In the genomic region with DNA sequence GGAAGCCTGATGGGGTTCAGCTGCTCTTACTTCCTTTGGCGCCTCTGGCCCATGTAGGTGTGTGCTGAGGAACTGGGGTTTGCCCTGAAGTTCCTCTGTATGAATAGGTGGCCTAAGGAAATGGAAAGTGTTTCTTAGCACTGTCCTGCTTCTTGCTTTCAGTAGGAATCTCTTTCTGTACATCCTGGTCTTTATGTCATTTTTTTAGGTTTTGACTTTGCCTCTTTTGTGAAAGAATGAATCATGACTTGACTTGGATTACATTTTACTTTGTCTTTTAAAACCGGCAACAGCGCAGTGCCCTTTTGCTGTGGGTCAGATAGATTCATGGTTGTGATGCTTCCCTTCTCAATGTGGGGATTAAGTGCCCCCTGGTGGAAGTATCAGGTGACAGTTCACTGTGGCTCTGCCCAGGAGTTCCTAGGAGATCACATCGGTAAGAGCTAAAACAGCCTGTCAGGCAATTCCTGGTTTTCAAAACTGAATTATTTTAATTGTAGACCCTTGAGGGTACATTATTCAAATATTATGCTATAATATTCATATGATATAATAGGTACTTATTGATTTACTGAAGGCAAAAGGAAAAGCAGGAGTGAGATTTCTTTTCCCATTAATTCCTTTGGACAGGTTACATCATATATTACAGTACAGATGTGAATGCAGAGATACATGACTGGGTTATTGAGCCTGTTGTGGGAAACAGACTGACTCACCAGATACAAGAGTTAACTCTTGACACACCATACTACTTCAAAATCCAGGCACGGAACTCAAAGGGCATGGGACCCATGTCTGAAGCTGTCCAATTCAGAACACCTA, we compare ENCODE assay signal across 8 cellular contexts.
DNase-seq lines count a peak whose midpoint lies in the region; ATAC-seq and TF ChIP-seq lines count a peak whose summit lies in the region.

No MANE protein-coding gene starts in this region.

- CTCF ChIA-PET in OCI-LY7 (lab: Charles Lee; ENCODE audit: unreplicated experiment) = interaction anchor here (0.5 kb wide), 1 partner anchor 173 kb away, joined by 3 read pairs; no protein-coding TSS in a partner anchor

- H4K20me1 ChIP-seq in OCI-LY7 (ENCODE audit: insufficient read depth, low read length) = no peaks in the 10 kb centered on the region

- no peak overlapping the region for H3K4me2 ChIP-seq in OCI-LY7 (ENCODE audit: low read length)

- H3K4me3 Mint-ChIP-seq in osteocyte (ENCODE audit: unreplicated experiment) = no peak overlapping the region

- ATAC-seq in GM19023 (IDR thresholded peaks at IDR 0.05; ENCODE audit: unreplicated experiment) (no peak), GM19395 (IDR thresholded peaks at IDR 0.05; ENCODE audit: unreplicated experiment) (no peak)

- DNase-seq in EL = peak; percentile 47
- DNase-seq in HUDEP-2 (lab: John Stamatoyannopoulos, UW; ENCODE audit: unreplicated experiment in 76 of 76) = peak in 39 of 76 experiments; percentile 1 to 62 (median 23)
- DNase-seq in OCI-LY7 (ENCODE audit: low spot score) = peak; percentile 56
- peak; percentile 4 for DNase-seq in activated T-helper 9 cell treated with anti-CD3 and anti-CD28 coated beads, Interleukin-2, amount 50 U/mL, for 16 hours (ENCODE audit: low read depth)
- DNase-seq in germinal center (ENCODE audit: low spot score) = peak; percentile 45
- no peak for DNase-seq in osteocyte (ENCODE audit: extremely low spot score, unreplicated experiment)

- POLR2A ChIA-PET in OCI-LY7 (lab: Charles Lee) = no interaction called here

- intact Hi-C loops in OCI-LY7 (cut with micrococcal nuclease; ENCODE audit: unreplicated experiment) = loop anchor here (2.0 kb wide), 1 partner anchor 33 kb away; no protein-coding TSS in a partner anchor

- H3K9me2 ChIP-seq in OCI-LY7 (ENCODE audit: insufficient read depth, low read length) = no peaks in the 10 kb centered on the region

- H3K4me3 ChIP-seq in OCI-LY7 (ENCODE audit: low read depth, low read length, poor library complexity, severe bottlenecking) = no peak overlapping the region

- H2AFZ ChIP-seq in OCI-LY7 (ENCODE audit: low read length) = 0 out of 2 replicates have a peak overlapping the region, but pooled peaks have one; percentile 36

- H3K9me3 ChIP-seq in OCI-LY7 (ENCODE audit: low read length) = no peaks in the 10 kb centered on the region

- TF ChIP-seq CTCF in OCI-LY7 (conservative IDR thresholded peaks at IDR 0.05; ENCODE audit: low read length) (peak; percentile 89), osteocyte (IDR thresholded peaks at IDR 0.05) (peak; percentile 86)

- no peaks in the 10 kb centered on the region for H3K27me3 Mint-ChIP-seq in osteocyte (ENCODE audit: unreplicated experiment)

- no peak overlapping the region for H3K27ac Mint-ChIP-seq in osteocyte (ENCODE audit: unreplicated experiment)

- no peaks in the 10 kb centered on the region for H3K4me1 ChIP-seq in OCI-LY7 (ENCODE audit: insufficient read depth, low read length, poor library complexity, severe bottlenecking)

- no peak overlapping the region for H3K27ac ChIP-seq in OCI-LY7 (ENCODE audit: low read depth, low read length, poor library complexity, severe bottlenecking)

- BruUV-seq in OCI-LY7 (replicated peaks; lab: Mats Ljungman, UMichigan) = no TSS peak

- no peaks in the 10 kb centered on the region for H3K9me3 Mint-ChIP-seq in osteocyte (ENCODE audit: unreplicated experiment)

- H3K36me3 ChIP-seq in OCI-LY7 (ENCODE audit: insufficient read depth, low read length) = no peaks in the 10 kb centered on the region

- no peaks in the 10 kb centered on the region for H3K79me2 ChIP-seq in OCI-LY7 (ENCODE audit: insufficient read depth, low read depth, low read length)

- H3K36me3 Mint-ChIP-seq in osteocyte (ENCODE audit: unreplicated experiment) = peaks cover 2% of the 10 kb centered on the region

- peaks cover 9% of the 10 kb centered on the region for H3K4me1 Mint-ChIP-seq in osteocyte (ENCODE audit: unreplicated experiment)
